8 cellular contexts compared by ENCODE assay signal in the genomic region with DNA sequence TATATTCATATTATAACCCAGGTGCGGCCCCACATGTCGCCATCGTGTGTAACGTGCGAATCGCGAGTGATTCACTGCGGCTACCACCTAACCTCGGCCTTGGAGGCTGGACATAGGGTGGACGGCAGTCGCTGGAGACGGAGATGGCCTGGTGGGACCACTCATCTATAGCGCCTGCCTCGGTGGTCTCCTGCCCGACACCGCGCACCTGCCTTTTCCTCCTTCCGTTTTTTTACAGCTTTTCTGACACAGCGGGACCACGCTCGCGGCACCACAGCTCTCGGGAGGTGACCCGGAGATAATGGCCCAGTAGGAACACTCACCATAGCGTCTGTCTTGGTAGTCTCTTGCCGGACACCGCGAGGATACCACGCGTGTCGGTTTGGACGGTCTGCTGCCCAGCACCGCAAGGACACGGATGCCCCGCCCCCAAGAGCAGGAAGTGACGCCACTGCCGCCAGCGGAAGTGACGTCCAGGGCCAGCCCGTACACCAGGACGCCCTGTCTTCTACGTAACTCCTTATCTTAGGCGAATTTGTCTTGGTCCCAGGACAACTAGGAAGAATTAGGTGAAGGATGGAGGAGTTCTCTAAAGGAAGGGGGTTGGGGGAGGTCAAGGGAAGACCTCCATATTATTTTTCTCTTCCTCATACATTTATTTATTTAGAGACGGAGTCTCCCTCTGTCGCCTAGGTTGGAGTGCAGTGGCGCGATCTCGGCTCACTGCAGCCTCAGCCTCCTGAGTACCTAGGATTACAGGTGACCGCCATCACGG. TPM values are rescaled to one million over a fixed set of nuclear protein-coding genes. Genes with fewer than 3 reads are reported as not detected.
DNase-seq lines count a peak whose midpoint lies in the region; ATAC-seq, FAIRE-seq and TF ChIP-seq lines count a peak whose summit lies in the region.

No MANE protein-coding gene starts in this region.

- no peak for TF ChIP-seq CTCF in MM.1S (IDR thresholded peaks at IDR 0.05; ENCODE audit: low read length)
- TF ChIP-seq CTCF in astrocyte of the cerebellum (IDR thresholded peaks at IDR 0.05; ENCODE audit: low read depth, low read length, missing control alignments), result no peak
- TF ChIP-seq CTCF in hepatocyte (IDR thresholded peaks at IDR 0.05; ENCODE audit: poor library complexity), result no peak

- H3K4me3 ChIP-seq in MM.1S (ENCODE audit: low read length) (peak overlapping the region; percentile 60), astrocyte of the cerebellum (ENCODE audit: low read depth, low read length) (peak overlapping the region; percentile 61), hepatocyte (peak overlapping the region; percentile 31), rectal smooth muscle tissue (ENCODE audit: low read length) (peak overlapping the region; percentile 87)

- in situ Hi-C loops in astrocyte of the cerebellum (cut with HindIII; ENCODE audit: low sequenced_read_pairs), result no loop called here

- no peak overlapping the region for H2AFZ ChIP-seq in MM.1S (ENCODE audit: low read length)
- H2AFZ ChIP-seq in hepatocyte, result peak overlapping the region; percentile 43

- H3K9me2 ChIP-seq in MM.1S (replicated peaks; ENCODE audit: insufficient read depth, low read length), result no peaks in the 10 kb centered on the region
- H3K9me2 ChIP-seq in hepatocyte (replicated peaks; ENCODE audit: insufficient read depth), result no peaks in the 10 kb centered on the region

- H3K36me3 ChIP-seq in MM.1S (replicated peaks; ENCODE audit: insufficient read depth, low read length) (peaks cover 14% of the 10 kb centered on the region; the same call in 1 of the 2 replicates), hepatocyte (replicated peaks; ENCODE audit: insufficient read depth, low read depth) (no peaks in the 10 kb centered on the region), rectal smooth muscle tissue (ENCODE audit: control insufficient read depth, insufficient read depth, low read length) (peaks cover 14% of the 10 kb centered on the region)

- 47% methylated on average over 50 of the region's 50 CpGs for WGBS in hepatocyte (ENCODE audit: low lambda C conversion rate, missing lambda C conversion rate)

- DNase-seq in Ammon's horn (ENCODE audit: low spot score) (peak; percentile 93), MM.1S (peak; percentile 73), T1000 (lab: John Stamatoyannopoulos, UW) (peak; percentile 38), astrocyte of the cerebellum (ENCODE audit: low read depth) (peak; percentile 66), hepatocyte (ENCODE audit: low spot score) (peak; percentile 88), urothelium cell line (ENCODE audit: low spot score) (peak; percentile 77)

- H3K27me3 ChIP-seq in MM.1S (replicated peaks; ENCODE audit: insufficient read depth, low read length) (no peaks in the 10 kb centered on the region), hepatocyte (no peaks in the 10 kb centered on the region), rectal smooth muscle tissue (ENCODE audit: control insufficient read depth, insufficient read depth, low read length) (no peaks in the 10 kb centered on the region)

- no peak for FAIRE-seq in urothelium cell line (lab: Jason Lieb, UNC)

- peak overlapping the region; percentile 48 for H3K4me2 ChIP-seq in MM.1S (ENCODE audit: low read depth, low read length)
- peak overlapping the region; percentile 78 for H3K4me2 ChIP-seq in hepatocyte

- H3K9me3 ChIP-seq in MM.1S (replicated peaks; ENCODE audit: insufficient read depth, low read length) (no peaks in the 10 kb centered on the region), hepatocyte (ENCODE audit: low read depth) (no peaks in the 10 kb centered on the region)

- H3K27ac ChIP-seq in MM.1S (ENCODE audit: low read length) (peak overlapping the region; percentile 69; the same call in 1 of the 2 replicates), hepatocyte (peak overlapping the region; percentile 96), rectal smooth muscle tissue (ENCODE audit: low read depth, low read length) (peak overlapping the region; percentile 90)

- H4K20me1 ChIP-seq in MM.1S (ENCODE audit: insufficient read depth, low read length) (peaks cover 18% of the 10 kb centered on the region), hepatocyte (ENCODE audit: insufficient read depth, poor library complexity, severe bottlenecking) (no peaks in the 10 kb centered on the region)

- H3K79me2 ChIP-seq in MM.1S (ENCODE audit: low read length), result peaks cover 97% of the 10 kb centered on the region
- peaks cover 94% of the 10 kb centered on the region for H3K79me2 ChIP-seq in hepatocyte

- H3K9ac ChIP-seq in MM.1S (ENCODE audit: low read length), result peak overlapping the region; percentile 65
- peak overlapping the region; percentile 35 for H3K9ac ChIP-seq in rectal smooth muscle tissue (ENCODE audit: low read length)

- peak; percentile 74 for ATAC-seq in GM19455 (IDR thresholded peaks at IDR 0.05; ENCODE audit: unreplicated experiment)

- 0 out of 2 replicates have a peak, but pooled peaks cover 3% of the 10 kb centered on the region for H3K4me1 ChIP-seq in MM.1S (ENCODE audit: low read length)
- peaks cover 4% of the 10 kb centered on the region for H3K4me1 ChIP-seq in hepatocyte (ENCODE audit: insufficient read depth)
- H3K4me1 ChIP-seq in rectal smooth muscle tissue (ENCODE audit: control insufficient read depth, insufficient read depth, low read length), result no peaks in the 10 kb centered on the region

- H3F3A ChIP-seq in MM.1S (ENCODE audit: insufficient read depth, low read length), result peaks cover 7% of the 10 kb centered on the region; the same call in 1 of the 2 replicates

RNA-seq across cellular contexts. Expression of gene SNU13, which starts 6.4 kb away (rescaled TPM):
- total RNA-seq in hepatocyte, result 119 and 144 TPM in 2 replicates
- 240 and 245 TPM in 2 replicates for polyA plus RNA-seq in hepatocyte

RNA-seq across cellular contexts. Expression of gene MEI1, which starts 17.1 kb away (rescaled TPM):
- total RNA-seq in hepatocyte, result not detected in 2 replicates
- 0.18 and 2.4 TPM in 2 replicates for polyA plus RNA-seq in hepatocyte

Comparison
In these comparisons a context has a peak if more than half of its experiments do, and no peak if none do; other contexts are left out.
1. Peak in every context shown above with its lines: DNase-seq, ATAC-seq, H3K4me3 ChIP-seq and H3K27ac ChIP-seq.
2. DNase-seq: peak in every context shown above with its lines; median percentile 93 in Ammon's horn; 88 in hepatocyte; 77 in urothelium cell line; 73 in MM.1S; 66 in astrocyte of the cerebellum; 38 in T1000.
3. H3K4me3 ChIP-seq: peak in every context shown above with its lines; median percentile 87 in rectal smooth muscle tissue; 61 in astrocyte of the cerebellum; 60 in MM.1S; 31 in hepatocyte.